Comparison of ENCODE assay signal across 18 cellular contexts in genomic region chr2:70045932-70046331, GRCh38. TPM values are rescaled to one million over a fixed set of nuclear protein-coding genes. Genes with fewer than 3 reads are reported as not detected.
DNase-seq lines count a peak whose midpoint lies in the region; ATAC-seq and TF ChIP-seq lines count a peak whose summit lies in the region.
"Had no signal": no experiment of that assay in that cellular context is flagged by ENCODE, and none has a peak within 500 bp of the region (broad histone marks: within the 10 kb centered on the region; RNA-seq: fewer than 3 reads in every experiment).

No MANE protein-coding gene starts in this region.

- H3K36me3 Mint-ChIP-seq in activated CD4-positive, alpha-beta T cell treated with anti-CD3 and anti-CD28 coated beads, Interleukin-2, amount 10 ng/mL, durations not matched to agents 24 days and 14 days (ENCODE audit: low read depth), result peaks cover 50% of the 10 kb centered on the region
- H3K36me3 Mint-ChIP-seq in activated T-helper 17 cell treated with anti-CD3 and anti-CD28 coated beads, Interleukin-2, amount 50 U/mL, for 72 hours (ENCODE audit: low read depth), result peaks cover 48% of the 10 kb centered on the region

- peak overlapping the region; percentile 71 for H3K27ac Mint-ChIP-seq in activated CD4-positive, alpha-beta T cell treated with anti-CD3 and anti-CD28 coated beads, Interleukin-2, amount 10 ng/mL, durations not matched to agents 24 days and 14 days
- peak overlapping the region; percentile 94 for H3K27ac Mint-ChIP-seq in activated T-helper 17 cell treated with anti-CD3 and anti-CD28 coated beads, Interleukin-2, amount 50 U/mL, for 72 hours
- H3K27ac Mint-ChIP-seq: activated B cell treated with CpG ODN at 0.5 μM for 24 hours had no signal

- H3K27me3 ChIP-seq in right atrium auricular region, result no peaks in the 10 kb centered on the region

- H3K9me3 ChIP-seq in right atrium auricular region, result no peaks in the 10 kb centered on the region

- H3K27ac ChIP-seq in right atrium auricular region (peak overlapping the region; percentile 62 to 79), skin epidermis (peak overlapping the region in 19 of 21 experiments; percentile 23 to 85 (median 57))
- H3K27ac ChIP-seq: 22Rv1, C4-2B had no signal

- peaks cover 55% of the 10 kb centered on the region for H3K4me1 Mint-ChIP-seq in activated CD4-positive, alpha-beta T cell treated with anti-CD3 and anti-CD28 coated beads, Interleukin-2, amount 10 ng/mL, durations not matched to agents 24 days and 14 days
- H3K4me1 Mint-ChIP-seq in activated T-helper 17 cell treated with anti-CD3 and anti-CD28 coated beads, Interleukin-2, amount 50 U/mL, for 72 hours, result peaks cover 28% of the 10 kb centered on the region

- H3K4me3 ChIP-seq in right atrium auricular region (no peak overlapping the region), skin epidermis (no peak overlapping the region)

- no peaks in the 10 kb centered on the region for H3K9me3 Mint-ChIP-seq in activated CD4-positive, alpha-beta T cell treated with anti-CD3 and anti-CD28 coated beads, Interleukin-2, amount 10 ng/mL, durations not matched to agents 24 days and 14 days
- H3K9me3 Mint-ChIP-seq in activated T-helper 17 cell treated with anti-CD3 and anti-CD28 coated beads, Interleukin-2, amount 50 U/mL, for 72 hours, result no peaks in the 10 kb centered on the region
- H3K9me3 Mint-ChIP-seq: activated B cell treated with CpG ODN at 0.5 μM for 24 hours had no signal

- H3K4me3 Mint-ChIP-seq in activated CD4-positive, alpha-beta T cell treated with anti-CD3 and anti-CD28 coated beads, Interleukin-2, amount 10 ng/mL, durations not matched to agents 24 days and 14 days, result no peak overlapping the region
- no peak overlapping the region for H3K4me3 Mint-ChIP-seq in activated T-helper 17 cell treated with anti-CD3 and anti-CD28 coated beads, Interleukin-2, amount 50 U/mL, for 72 hours
- H3K4me3 Mint-ChIP-seq: activated B cell treated with CpG ODN at 0.5 μM for 24 hours had no signal

- DNase-seq in activated CD4-positive, alpha-beta T cell treated with anti-CD3 and anti-CD28 coated beads, Interleukin-2, amount 10 ng/mL, durations not matched to agents 24 days and 14 days, result no peak
- no peak for DNase-seq in activated CD4-positive, alpha-beta T cell treated with anti-CD3 and anti-CD28 coated beads for 48 hours
- DNase-seq in right atrium auricular region (ENCODE audit: low spot score), result no peak
- no peak for DNase-seq in stimulated activated CD4-positive, alpha-beta T cell treated with anti-CD3 and anti-CD28 coated beads, Interleukin-2, amount 100 ng/mL, for 48 hours
- DNase-seq in SKM-1 treated with dmso at 0.1 percent for 144 hours (lab: John Stamatoyannopoulos, UW; ENCODE audit: unreplicated experiment), result no peak
- DNase-seq: activated B cell treated with CpG ODN at 0.5 μM for 24 hours; GOT3; mesenchymal stem cell; MM.1S; NCI-H2029; NCI-H774; stimulated activated naive CD4-positive, alpha-beta T cell had no signal

- H3K27me3 Mint-ChIP-seq in activated CD4-positive, alpha-beta T cell treated with anti-CD3 and anti-CD28 coated beads, Interleukin-2, amount 10 ng/mL, durations not matched to agents 24 days and 14 days, result no peaks in the 10 kb centered on the region
- H3K27me3 Mint-ChIP-seq in activated T-helper 17 cell treated with anti-CD3 and anti-CD28 coated beads, Interleukin-2, amount 50 U/mL, for 72 hours, result no peaks in the 10 kb centered on the region
- H3K27me3 Mint-ChIP-seq: activated B cell treated with CpG ODN at 0.5 μM for 24 hours had no signal

- ATAC-seq in activated T-helper 17 cell treated with anti-CD3 and anti-CD28 coated beads, Interleukin-2, amount 50 U/mL, for 72 hours (replicated peaks), result no peak
- no peak for ATAC-seq in HG02885 (IDR thresholded peaks at IDR 0.05; ENCODE audit: poor library complexity, unreplicated experiment)
- ATAC-seq: Panc1 had no signal

- intact Hi-C loops in activated CD4-positive, alpha-beta T cell treated with anti-CD3 and anti-CD28 coated beads, Interleukin-2, amount 10 ng/mL, durations not matched to agents 24 days and 14 days (cut with micrococcal nuclease), result no loop called here

- no peak for TF ChIP-seq CTCF in right atrium auricular region (IDR thresholded peaks at IDR 0.05)

- peaks cover 0 to 34% of the 10 kb centered on the region in 2 donors for H3K4me1 ChIP-seq in right atrium auricular region

- H3K36me3 ChIP-seq in right atrium auricular region, result peaks cover 24% of the 10 kb centered on the region

RNA-seq across cellular contexts. Expression of gene PCBP1, which starts 41.3 kb away (rescaled TPM):
- total RNA-seq in activated CD4-positive, alpha-beta T cell treated with anti-CD3 and anti-CD28 coated beads, Interleukin-2, amount 10 ng/mL, durations not matched to agents 24 days and 14 days, result 443 and 447 TPM in 2 replicates
- total RNA-seq in activated T-helper 17 cell treated with anti-CD3 and anti-CD28 coated beads, Interleukin-2, amount 50 U/mL, for 72 hours, result 100 to 1,000 TPM; 385 to 468 TPM
- 100 to 1,000 TPM; 121 to 147 TPM for total RNA-seq in right atrium auricular region
